ENCODE assay signal across 16 cellular contexts in the genomic region with DNA sequence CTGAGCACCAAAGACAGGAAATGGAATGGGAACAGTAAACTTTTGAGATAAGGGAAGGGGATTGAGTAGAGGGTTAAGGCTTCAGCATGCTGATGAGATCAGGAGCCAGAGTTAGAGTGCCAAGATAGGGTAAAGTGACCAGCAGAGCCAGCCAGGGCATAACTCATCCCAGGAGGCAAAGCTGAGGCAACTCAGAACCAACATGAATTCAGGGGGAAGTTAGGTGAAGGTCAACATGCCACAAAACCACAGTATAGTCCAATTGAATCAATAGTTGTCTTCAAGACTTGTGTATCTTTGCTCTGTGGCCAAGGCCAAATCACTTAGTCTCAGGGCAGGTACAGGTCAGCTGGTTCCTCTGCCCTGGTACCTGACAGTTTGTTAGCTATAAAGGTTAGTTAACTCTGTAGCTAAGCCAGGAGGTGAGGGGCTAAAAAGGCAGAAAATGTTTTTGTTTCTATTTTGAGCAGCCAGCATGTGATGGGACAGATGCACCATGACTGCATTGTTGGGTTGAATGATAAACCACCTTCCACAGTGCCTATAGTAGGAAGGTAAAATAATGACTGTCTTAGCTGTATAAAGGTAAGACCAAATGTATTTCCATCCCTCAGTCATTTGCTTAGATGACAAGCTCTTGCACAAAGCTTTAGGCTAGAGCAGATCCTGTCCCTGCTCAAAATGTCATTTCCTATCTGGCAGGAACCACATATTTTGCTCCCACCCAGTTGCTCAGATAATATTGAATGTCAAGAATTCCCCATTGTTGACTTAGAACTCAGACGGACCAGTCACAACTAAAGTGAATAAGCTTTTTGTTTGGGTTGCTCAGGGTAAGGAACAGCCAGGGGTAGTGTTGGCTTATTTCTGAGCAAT. TPM values are rescaled to one million over a fixed set of nuclear protein-coding genes. Genes with fewer than 3 reads are reported as not detected.
DNase-seq lines count a peak whose midpoint lies in the region; ATAC-seq and TF ChIP-seq lines count a peak whose summit lies in the region.
"Had no signal": no experiment of that assay in that cellular context is flagged by ENCODE, and none has a peak within 500 bp of the region (broad histone marks: within the 10 kb centered on the region; RNA-seq: fewer than 3 reads in every experiment).

No MANE protein-coding gene starts in this region.

- no peak overlapping the region for H3K9ac ChIP-seq in IMR-90 (ENCODE audit: low read depth, low read length)

- no CpG with 5 or more reads among the region's 1 CpG for WGBS in IMR-90 (ENCODE audit: extremely low coverage in 2 of 2, insufficient read length in 1 of 2), 2 experiments
- 50 to 66% methylated on average over 1 of the region's 1 CpG for WGBS in sigmoid colon, 2 donors

- H3K27ac Mint-ChIP-seq in activated naive CD8-positive, alpha-beta T cell treated with anti-CD3 and anti-CD28 coated beads, Interleukin-2, amount 50 U/mL, for 24 hours: no peak overlapping the region
- peak overlapping the region; percentile 58 for H3K27ac Mint-ChIP-seq in osteocyte (ENCODE audit: unreplicated experiment)

- dilution Hi-C loops in IMR-90 (cut with HindIII; ENCODE audit: low sequenced_read_pairs, unreplicated experiment): no loop called here

- POLR2A ChIA-PET in IMR-90 (lab: Charles Lee; ENCODE audit: unreplicated experiment): no interaction called here
- POLR2A ChIA-PET in OCI-LY7 (lab: Charles Lee): interaction anchor here (0.6 kb wide), 1 partner anchor 27 kb away, joined by 3 read pairs; no protein-coding TSS in a partner anchor

- H3K36me3 ChIP-seq in IMR-90 (ENCODE audit: control insufficient read depth, insufficient read depth, low read length) (peaks cover 20% of the 10 kb centered on the region), sigmoid colon (peaks cover 0 to 44% (median 16%) of the 10 kb centered on the region in 4 donors), OCI-LY7 (ENCODE audit: insufficient read depth, low read length) (peaks cover 53% of the 10 kb centered on the region)

- H2BK120ac ChIP-seq in IMR-90 (ENCODE audit: low read depth, low read length): no peak overlapping the region

- no peak overlapping the region for H4K8ac ChIP-seq in IMR-90 (ENCODE audit: low read depth in 2 of 2, low read length in 2 of 2)

- H4K20me1 ChIP-seq in IMR-90 (ENCODE audit: insufficient read depth, low read length) (peaks cover 19% of the 10 kb centered on the region; the same call in 1 of the 2 replicates), OCI-LY7 (ENCODE audit: insufficient read depth, low read length) (no peaks in the 10 kb centered on the region)

- intact Hi-C loops in IMR-90 (cut with micrococcal nuclease) (loop anchor here (5.0 kb wide), 2 partner anchors 198 to 323 kb away; no protein-coding TSS in a partner anchor), sigmoid colon (cut with DNase I) (loop anchor here (10.0 kb wide), 1 partner anchor 115 kb away; no protein-coding TSS in a partner anchor), OCI-LY7 (cut with micrococcal nuclease; ENCODE audit: unreplicated experiment) (no loop called here)

- DNase-seq in IMR-90 (peak; percentile 39), foreskin melanocyte (peak; percentile 82), osteocyte (ENCODE audit: extremely low spot score, unreplicated experiment) (no peak), SW480 (ENCODE audit: low spot score) (no peak), sigmoid colon (no peak), OCI-LY7 (ENCODE audit: low spot score) (no peak)
- no peak for DNase-seq in activated naive CD8-positive, alpha-beta T cell treated with anti-CD3 and anti-CD28 coated beads, Interleukin-2, amount 50 U/mL, for 24 hours
- no peak for DNase-seq in activated T-cell treated with anti-CD3 and anti-CD28 coated beads, Interleukin-2, amount 50 U/mL, for 4 hours
- DNase-seq: activated T-cell treated with anti-CD3 and anti-CD28 coated beads, Interleukin-2, amount 50 U/mL, for 1 hour; CD8-positive, alpha-beta memory T cell; left cardiac atrium; MM.1S; NCI-H510A; pancreas; stomach had no signal

- no peak overlapping the region; the same call in 1 of the 2 replicates for H3K4me2 ChIP-seq in IMR-90 (ENCODE audit: low read depth, low read length)
- no peak overlapping the region for H3K4me2 ChIP-seq in OCI-LY7 (ENCODE audit: low read length)

- H3K4ac ChIP-seq in IMR-90 (ENCODE audit: low read depth, low read length): no peak overlapping the region

- no peaks in the 10 kb centered on the region for H3K9me3 ChIP-seq in IMR-90 (ENCODE audit: control insufficient read depth, insufficient read depth, low read length)
- H3K9me3 ChIP-seq in sigmoid colon: no peaks in the 10 kb centered on the region
- H3K9me3 ChIP-seq in OCI-LY7 (ENCODE audit: low read length): no peaks in the 10 kb centered on the region
- H3K9me3 ChIP-seq: pancreas, stomach had no signal

- no peak overlapping the region for H2AK9ac ChIP-seq in IMR-90 (replicated peaks; ENCODE audit: low read depth, low read length, poor library complexity)

- H3K27me3 Mint-ChIP-seq in activated naive CD8-positive, alpha-beta T cell treated with anti-CD3 and anti-CD28 coated beads, Interleukin-2, amount 50 U/mL, for 24 hours: no peaks in the 10 kb centered on the region
- H3K27me3 Mint-ChIP-seq in osteocyte (ENCODE audit: unreplicated experiment): no peaks in the 10 kb centered on the region
- H3K27me3 Mint-ChIP-seq in activated T-cell treated with anti-CD3 and anti-CD28 coated beads, Interleukin-2, amount 50 U/mL, for 4 hours (ENCODE audit: low read depth): no peaks in the 10 kb centered on the region
- H3K27me3 Mint-ChIP-seq: CD8-positive, alpha-beta memory T cell had no signal

- H3K27ac ChIP-seq in IMR-90 (ENCODE audit: insufficient read depth, low read length) (no peak overlapping the region), sigmoid colon (no peak overlapping the region), OCI-LY7 (ENCODE audit: low read depth, low read length, poor library complexity, severe bottlenecking) (no peak overlapping the region)
- H3K27ac ChIP-seq: RWPE1, stomach had no signal

- TF ChIP-seq CTCF in IMR-90 (conservative IDR thresholded peaks at IDR 0.05; ENCODE audit: low read depth, low read length): no peak
- no peak for TF ChIP-seq CTCF in osteocyte (IDR thresholded peaks at IDR 0.05)
- TF ChIP-seq CTCF in sigmoid colon (IDR thresholded peaks at IDR 0.05): no peak
- no peak for TF ChIP-seq CTCF in OCI-LY7 (conservative IDR thresholded peaks at IDR 0.05; ENCODE audit: low read length)

- H3K4me3 ChIP-seq in IMR-90 (ENCODE audit: insufficient read depth, low read depth, low read length) (no peak overlapping the region), sigmoid colon (no peak overlapping the region), OCI-LY7 (ENCODE audit: low read depth, low read length, poor library complexity, severe bottlenecking) (no peak overlapping the region)
- H3K4me3 ChIP-seq: pancreas, stomach had no signal

- no peak overlapping the region for H3K18ac ChIP-seq in IMR-90 (ENCODE audit: low read depth, low read length)

- no peaks in the 10 kb centered on the region for H3K79me2 ChIP-seq in OCI-LY7 (ENCODE audit: insufficient read depth, low read depth, low read length)

- no peak overlapping the region for H3K56ac ChIP-seq in IMR-90 (ENCODE audit: extremely low read depth, insufficient read depth, low read length)

- H3K23ac ChIP-seq in IMR-90 (ENCODE audit: low read depth, low read length): peak overlapping the region; percentile 32; the same call in 1 of the 2 replicates

- H4K91ac ChIP-seq in IMR-90 (ENCODE audit: insufficient read depth, low read depth, low read length): no peak overlapping the region

- no peaks in the 10 kb centered on the region for H3K9me3 Mint-ChIP-seq in activated naive CD8-positive, alpha-beta T cell treated with anti-CD3 and anti-CD28 coated beads, Interleukin-2, amount 50 U/mL, for 24 hours
- H3K9me3 Mint-ChIP-seq in osteocyte (ENCODE audit: unreplicated experiment): no peaks in the 10 kb centered on the region
- H3K9me3 Mint-ChIP-seq in activated T-cell treated with anti-CD3 and anti-CD28 coated beads, Interleukin-2, amount 50 U/mL, for 4 hours: no peaks in the 10 kb centered on the region
- H3K9me3 Mint-ChIP-seq: CD8-positive, alpha-beta memory T cell had no signal

- peaks cover 15% of the 10 kb centered on the region for H3K36me3 Mint-ChIP-seq in activated naive CD8-positive, alpha-beta T cell treated with anti-CD3 and anti-CD28 coated beads, Interleukin-2, amount 50 U/mL, for 24 hours (ENCODE audit: low read depth)
- H3K36me3 Mint-ChIP-seq in osteocyte (ENCODE audit: unreplicated experiment): peaks cover 16% of the 10 kb centered on the region
- H3K36me3 Mint-ChIP-seq in activated T-cell treated with anti-CD3 and anti-CD28 coated beads, Interleukin-2, amount 50 U/mL, for 4 hours (ENCODE audit: insufficient read depth): peaks cover 26% of the 10 kb centered on the region

- no peak overlapping the region for H4K5ac ChIP-seq in IMR-90 (ENCODE audit: low read depth, low read length)

- H3K4me1 ChIP-seq in IMR-90 (ENCODE audit: control insufficient read depth, insufficient read depth, low read length) (peaks cover 16% of the 10 kb centered on the region), sigmoid colon (peaks cover 0 to 14% (median 0%) of the 10 kb centered on the region in 4 donors), OCI-LY7 (ENCODE audit: insufficient read depth, low read length, poor library complexity, severe bottlenecking) (no peaks in the 10 kb centered on the region)

- peak; percentile 53 for ATAC-seq in IMR-90 (ENCODE audit: low read depth)
- peak; percentile 57 for ATAC-seq in activated naive CD8-positive, alpha-beta T cell treated with anti-CD3 and anti-CD28 coated beads, Interleukin-2, amount 50 U/mL, for 24 hours
- ATAC-seq in activated T-cell treated with anti-CD3 and anti-CD28 coated beads, Interleukin-2, amount 50 U/mL, for 4 hours: no peak

- TF ChIP-seq RAD21 in IMR-90 (IDR thresholded peaks at IDR 0.05; ENCODE audit: low read length): no peak

- peaks cover 19% of the 10 kb centered on the region for H3K9me1 ChIP-seq in IMR-90 (ENCODE audit: insufficient read depth, low read length)

- no peak overlapping the region; the same call in 1 of the 2 replicates for H2AK5ac ChIP-seq in IMR-90 (ENCODE audit: low read depth, low read length)

- in situ Hi-C loops in IMR-90 (cut with MboI; ENCODE audit: low sequenced_read_pairs): no loop called here

- H2BK20ac ChIP-seq in IMR-90 (ENCODE audit: low read depth, low read length): no peak overlapping the region

- TF ChIP-seq EP300 in sigmoid colon (IDR thresholded peaks at IDR 0.05): no peak

- CTCF ChIA-PET in IMR-90 (lab: Yijun Ruan, JAX): interaction anchor here (0.6 kb wide), 2 partner anchors 17 to 1145 kb away, joined by 3 to 5 read pairs; no protein-coding TSS in a partner anchor
- CTCF ChIA-PET in OCI-LY7 (lab: Charles Lee; ENCODE audit: unreplicated experiment): interaction anchor here (1.4 kb wide), 1 partner anchor 14 kb away, joined by 3 read pairs; no protein-coding TSS in a partner anchor

- TF ChIP-seq POLR2A in IMR-90 (IDR thresholded peaks at IDR 0.05; ENCODE audit: low read depth, low read length) (no peak), sigmoid colon (IDR thresholded peaks at IDR 0.05) (no peak)

- peaks cover 5% of the 10 kb centered on the region for H3K4me1 Mint-ChIP-seq in activated naive CD8-positive, alpha-beta T cell treated with anti-CD3 and anti-CD28 coated beads, Interleukin-2, amount 50 U/mL, for 24 hours
- peaks cover 48% of the 10 kb centered on the region for H3K4me1 Mint-ChIP-seq in osteocyte (ENCODE audit: unreplicated experiment)
- H3K4me1 Mint-ChIP-seq in activated T-cell treated with anti-CD3 and anti-CD28 coated beads, Interleukin-2, amount 50 U/mL, for 4 hours (ENCODE audit: low read depth): no peaks in the 10 kb centered on the region

- H3K9me2 ChIP-seq in OCI-LY7 (ENCODE audit: insufficient read depth, low read length): no peaks in the 10 kb centered on the region

- BruUV-seq in IMR-90 (replicated peaks; lab: Mats Ljungman, UMichigan): no TSS peak
- BruUV-seq in OCI-LY7 (replicated peaks; lab: Mats Ljungman, UMichigan): no TSS peak

- peak overlapping the region; percentile 20; the same call in 1 of the 2 replicates for H3K14ac ChIP-seq in IMR-90 (replicated peaks; ENCODE audit: low read depth, low read length)

- H2BK15ac ChIP-seq in IMR-90 (ENCODE audit: low read depth, low read length): no peak overlapping the region

- H3K79me1 ChIP-seq in IMR-90 (ENCODE audit: low read depth in 1 of 2, low read length in 2 of 2): peaks cover 45 to 71% of the 10 kb centered on the region in 2 experiments

- H3K27me3 ChIP-seq in IMR-90 (ENCODE audit: control insufficient read depth, insufficient read depth, low read length) (no peaks in the 10 kb centered on the region), sigmoid colon (no peaks in the 10 kb centered on the region)
- H3K27me3 ChIP-seq: pancreas, stomach had no signal

- H2AFZ ChIP-seq in IMR-90 (replicated peaks; ENCODE audit: low read length, poor library complexity) (no peak overlapping the region), OCI-LY7 (ENCODE audit: low read length) (no peak overlapping the region)

- no peak overlapping the region for H3K4me3 Mint-ChIP-seq in activated naive CD8-positive, alpha-beta T cell treated with anti-CD3 and anti-CD28 coated beads, Interleukin-2, amount 50 U/mL, for 24 hours
- H3K4me3 Mint-ChIP-seq in osteocyte (ENCODE audit: unreplicated experiment): no peak overlapping the region
- H3K4me3 Mint-ChIP-seq in activated T-cell treated with anti-CD3 and anti-CD28 coated beads, Interleukin-2, amount 50 U/mL, for 4 hours: no peak overlapping the region
- H3K4me3 Mint-ChIP-seq: CD8-positive, alpha-beta memory T cell had no signal

- no peak overlapping the region for H2BK5ac ChIP-seq in IMR-90 (ENCODE audit: low read depth, low read length, poor library complexity, severe bottlenecking)

RNA-seq across cellular contexts. Expression of a gene that starts 15.8 kb away (rescaled TPM):
- total RNA-seq in IMR-90 (2012; rRNA removed) (17.9 and 26.7 TPM in 2 replicates), osteocyte (18.2 and 18.3 TPM in 2 replicates), sigmoid colon (10 to 100 TPM in 2 of 4 donors, 1 to 10 TPM in 2; 8.8 to 18.5 (median 12.7) TPM), OCI-LY7 (2022) (18.2 and 19.7 TPM in 2 replicates)
- polyA plus RNA-seq in IMR-90 (2012; rRNA removed) (14.6 and 16.5 TPM in 2 replicates), sigmoid colon (10 to 100 TPM; 10.2 to 12.3 (median 11.6) TPM)
- 3.5 and 5.6 TPM in 2 replicates for polyA plus RNA-seq in IMR-90 (2012; cell fraction: cytosol; rRNA removed)
- 3.7 and 16.6 TPM in 2 replicates for polyA plus RNA-seq in IMR-90 (2012; cell fraction: nucleus; rRNA removed; ENCODE audit: low replicate concordance)
- 10 to 100 TPM; 21.8 to 25.8 (median 23.8) TPM for total RNA-seq in activated T-cell treated with anti-CD3 and anti-CD28 coated beads, Interleukin-2, amount 50 U/mL, for 4 hours
- total RNA-seq in OCI-LY7 (2014; rRNA removed; shearing (Covaris generic)): 21.2 and 21.8 TPM in 2 replicates

Comparison
In these comparisons a context has a peak if more than half of its experiments do, and no peak if none do; other contexts are left out.
1. ATAC-seq: peak in IMR-90 (single experiment) and activated naive CD8-positive, alpha-beta T cell treated with anti-CD3 and anti-CD28 coated beads, Interleukin-2, amount 50 U/mL, for 24 hours (single experiment); none in activated T-cell treated with anti-CD3 and anti-CD28 coated beads, Interleukin-2, amount 50 U/mL, for 4 hours (0 of 2).
2. DNase-seq: peak in IMR-90 (single experiment) and foreskin melanocyte (single experiment); none in activated naive CD8-positive, alpha-beta T cell treated with anti-CD3 and anti-CD28 coated beads, Interleukin-2, amount 50 U/mL, for 24 hours (single experiment), osteocyte (single experiment), SW480 (single experiment), sigmoid colon (single experiment), activated T-cell treated with anti-CD3 and anti-CD28 coated beads, Interleukin-2, amount 50 U/mL, for 4 hours (single experiment) and OCI-LY7 (single experiment).